ENCODE assay signal across 8 cellular contexts in genomic region chr12:106138279-106138645, GRCh38.
DNase-seq lines count a peak whose midpoint lies in the region; ATAC-seq and TF ChIP-seq lines count a peak whose summit lies in the region.

No MANE protein-coding gene starts in this region.

- H3K4me1 ChIP-seq in KMS-11 (ENCODE audit: low read depth, poor library complexity, severe bottlenecking), result peaks cover 54% of the 10 kb centered on the region
- H3K4me1 ChIP-seq in mucosa of stomach (ENCODE audit: control insufficient read depth, insufficient read depth, low read length), result peaks cover 10% of the 10 kb centered on the region

- H3K27me3 ChIP-seq in KMS-11 (ENCODE audit: insufficient read depth, low read depth) (no peaks in the 10 kb centered on the region), mucosa of stomach (ENCODE audit: control insufficient read depth, insufficient read depth, low read length) (peaks cover 25% of the 10 kb centered on the region)

- peak overlapping the region; percentile 97; the same call in 1 of the 2 replicates for H3K9ac ChIP-seq in KMS-11
- H3K9ac ChIP-seq in mucosa of stomach (ENCODE audit: low read length), result peak overlapping the region; percentile 28

- H3K79me2 ChIP-seq in KMS-11 (ENCODE audit: insufficient read depth, low read depth), result peaks cover 67% of the 10 kb centered on the region

- peak overlapping the region; percentile 91 for H3K4me2 ChIP-seq in KMS-11

- peak; percentile 39 for DNase-seq in Ammon's horn (ENCODE audit: low spot score)
- DNase-seq in DMS114 treated with DMSO at 0.1 percent for 48 hours (lab: John Stamatoyannopoulos, UW; ENCODE audit: unreplicated experiment), result no peak
- DNase-seq in glomerular visceral epithelial cell (ENCODE audit: extremely low spot score), result no peak
- no peak for DNase-seq in iPS-NIHi11 (ENCODE audit: low spot score)

- H3K4me3 ChIP-seq in KMS-11 (IDR thresholded peaks at IDR 0.05; ENCODE audit: insufficient read depth, low read depth, low read length) (no peak overlapping the region), mucosa of stomach (ENCODE audit: low read length) (no peak overlapping the region)

- ATAC-seq in GM21390 (IDR thresholded peaks at IDR 0.05; ENCODE audit: unreplicated experiment), result no peak

- H3K9me3 ChIP-seq in mucosa of stomach (ENCODE audit: control insufficient read depth, low read length), result no peaks in the 10 kb centered on the region

- no peak for TF ChIP-seq CTCF in KMS-11 (conservative IDR thresholded peaks at IDR 0.05; ENCODE audit: low read depth, low read length)

- 0 out of 2 replicates have a peak, but pooled peaks cover 5% of the 10 kb centered on the region for H4K20me1 ChIP-seq in KMS-11 (ENCODE audit: insufficient read depth)

- peak overlapping the region; percentile 26; the same call in 1 of the 2 replicates for H2AFZ ChIP-seq in KMS-11 (ENCODE audit: low read depth)

- H3K36me3 ChIP-seq in KMS-11 (ENCODE audit: insufficient read depth) (no peaks in the 10 kb centered on the region), mucosa of stomach (ENCODE audit: control insufficient read depth, insufficient read depth, low read length) (no peaks in the 10 kb centered on the region)

- peak overlapping the region; percentile 91; the same call in 1 of the 2 replicates for H3K27ac ChIP-seq in KMS-11
- peak overlapping the region; percentile 94 for H3K27ac ChIP-seq in cingulate gyrus (ENCODE audit: low read depth, low read length)
